11 cellular contexts compared by ENCODE assay signal in genomic region chr7:27106181-27106905, GRCh38. TPM values are rescaled to one million over a fixed set of nuclear protein-coding genes. Genes with fewer than 3 reads are reported as not detected.
DNase-seq lines count a peak whose midpoint lies in the region; ATAC-seq and TF ChIP-seq lines count a peak whose summit lies in the region.
"Had no signal": no experiment of that assay in that cellular context is flagged by ENCODE, and none has a peak within 500 bp of the region (broad histone marks: within the 10 kb centered on the region; RNA-seq: fewer than 3 reads in every experiment).

No MANE protein-coding gene starts in this region.

- no peaks in the 10 kb centered on the region for H4K20me1 ChIP-seq in neural cell (ENCODE audit: insufficient read depth)

- no peak for TF ChIP-seq RAD21 in neural cell (conservative IDR thresholded peaks at IDR 0.05)

- H2AFZ ChIP-seq in neural cell (ENCODE audit: low read depth, low read length): no peak overlapping the region

- no peak overlapping the region for H3K9ac ChIP-seq in neural cell (ENCODE audit: low read length)

- no peak overlapping the region for H3K4me2 ChIP-seq in neural cell (ENCODE audit: low read length)

- H3K27me3 ChIP-seq in heart right ventricle (peaks cover 33 to 100% (median 100%) of the 10 kb centered on the region in 7 donors), left ventricle myocardium inferior (ENCODE audit: low read depth) (peaks cover 100% of the 10 kb centered on the region), neural cell (ENCODE audit: insufficient read depth, low read depth, low read length) (peaks cover 100% of the 10 kb centered on the region)
- H3K27me3 ChIP-seq: testis had no signal

- H3K9me3 ChIP-seq in heart right ventricle (no peaks in the 10 kb centered on the region), left ventricle myocardium inferior (replicated peaks) (no peaks in the 10 kb centered on the region), neural cell (ENCODE audit: low read length) (no peaks in the 10 kb centered on the region)
- H3K9me3 ChIP-seq: testis had no signal

- no peaks in the 10 kb centered on the region for H3F3A ChIP-seq in neural cell (ENCODE audit: insufficient read depth, low read length, poor library complexity, severe bottlenecking)

- H3K27ac ChIP-seq in heart right ventricle (peak overlapping the region in 7 of 10 donors; percentile 19 to 86 (median 58)), left ventricle myocardium inferior (replicated peaks) (peak overlapping the region; percentile 73), neural cell (ENCODE audit: low read length) (no peak overlapping the region)
- H3K27ac ChIP-seq: testis had no signal

- TF ChIP-seq CTCF in heart right ventricle (IDR thresholded peaks at IDR 0.05) (no peak), left ventricle myocardium inferior (IDR thresholded peaks at IDR 0.05; ENCODE audit: borderline replicate concordance) (no peak), neural cell (IDR thresholded peaks at IDR 0.05; ENCODE audit: poor library complexity, severe bottlenecking) (no peak)

- intact Hi-C loops in heart right ventricle (cut with DNase I) (no loop called here), Right ventricle myocardium superior (cut with DNase I) (no loop called here), left ventricle myocardium inferior (cut with micrococcal nuclease) (no loop called here)

- H3K79me2 ChIP-seq in neural cell (replicated peaks; ENCODE audit: insufficient read depth, low read length): no peaks in the 10 kb centered on the region

- H3K36me3 ChIP-seq in heart right ventricle (no peaks in the 10 kb centered on the region), left ventricle myocardium inferior (no peaks in the 10 kb centered on the region), neural cell (ENCODE audit: insufficient read depth, low read length) (no peaks in the 10 kb centered on the region)

- no peaks in the 10 kb centered on the region for H3K9me2 ChIP-seq in neural cell (ENCODE audit: insufficient read depth, low read length)

- ATAC-seq in heart right ventricle: peak in 1 of 8 donors; percentile 20
- no peak for ATAC-seq in Right ventricle myocardium superior (ENCODE audit: poor library complexity)
- ATAC-seq in GM18873 (IDR thresholded peaks at IDR 0.05; ENCODE audit: low FRiP score, unreplicated experiment): no peak

- H3K4me3 ChIP-seq in heart right ventricle (peak overlapping the region in 7 of 10 donors; percentile 10 to 45 (median 25)), left ventricle myocardium inferior (peak overlapping the region; percentile 50), neural cell (ENCODE audit: low read length) (no peak overlapping the region)
- H3K4me3 ChIP-seq: testis had no signal

- peaks cover 0 to 53% (median 8%) of the 10 kb centered on the region in 9 donors for H3K4me1 ChIP-seq in heart right ventricle
- peaks cover 25% of the 10 kb centered on the region for H3K4me1 ChIP-seq in left ventricle myocardium inferior
- H3K4me1 ChIP-seq: testis had no signal

- DNase-seq in heart right ventricle: no peak
- no peak for DNase-seq in Right ventricle myocardium superior
- DNase-seq in left ventricle myocardium inferior: no peak
- no peak for DNase-seq in OCI-M1 (lab: John Stamatoyannopoulos, UW)
- no peak for DNase-seq in activated CD4-positive, CD25-positive, alpha-beta regulatory T cell (lab: John Stamatoyannopoulos, UW)
- DNase-seq in NCI-H526 (lab: John Stamatoyannopoulos, UW): no peak
- DNase-seq: central memory CD4-positive, alpha-beta T cell; testis had no signal

- 5 to 13% methylated on average over 44 of the region's 44 CpGs for WGBS in heart right ventricle, 2 donors

- TF ChIP-seq EP300 in neural cell (conservative IDR thresholded peaks at IDR 0.05; ENCODE audit: poor library complexity, severe bottlenecking): no peak

TF ChIP-seq in neural cell, 6 proteins besides CTCF, POLR2A, EP300 and RAD21:
- TF ChIP-seq EZH2 (IDR thresholded peaks at IDR 0.05; ENCODE audit: borderline replicate concordance, insufficient read depth, low read length, poor library complexity, severe bottlenecking) (peak; percentile 94), SMC3 (conservative IDR thresholded peaks at IDR 0.05; ENCODE audit: poor library complexity) (no peak), POLR2AphosphoS5 (IDR thresholded peaks at IDR 0.05) (no peak), MXI1 (conservative IDR thresholded peaks at IDR 0.05; ENCODE audit: poor library complexity, severe bottlenecking) (no peak)
- TF ChIP-seq, protein P1, sequence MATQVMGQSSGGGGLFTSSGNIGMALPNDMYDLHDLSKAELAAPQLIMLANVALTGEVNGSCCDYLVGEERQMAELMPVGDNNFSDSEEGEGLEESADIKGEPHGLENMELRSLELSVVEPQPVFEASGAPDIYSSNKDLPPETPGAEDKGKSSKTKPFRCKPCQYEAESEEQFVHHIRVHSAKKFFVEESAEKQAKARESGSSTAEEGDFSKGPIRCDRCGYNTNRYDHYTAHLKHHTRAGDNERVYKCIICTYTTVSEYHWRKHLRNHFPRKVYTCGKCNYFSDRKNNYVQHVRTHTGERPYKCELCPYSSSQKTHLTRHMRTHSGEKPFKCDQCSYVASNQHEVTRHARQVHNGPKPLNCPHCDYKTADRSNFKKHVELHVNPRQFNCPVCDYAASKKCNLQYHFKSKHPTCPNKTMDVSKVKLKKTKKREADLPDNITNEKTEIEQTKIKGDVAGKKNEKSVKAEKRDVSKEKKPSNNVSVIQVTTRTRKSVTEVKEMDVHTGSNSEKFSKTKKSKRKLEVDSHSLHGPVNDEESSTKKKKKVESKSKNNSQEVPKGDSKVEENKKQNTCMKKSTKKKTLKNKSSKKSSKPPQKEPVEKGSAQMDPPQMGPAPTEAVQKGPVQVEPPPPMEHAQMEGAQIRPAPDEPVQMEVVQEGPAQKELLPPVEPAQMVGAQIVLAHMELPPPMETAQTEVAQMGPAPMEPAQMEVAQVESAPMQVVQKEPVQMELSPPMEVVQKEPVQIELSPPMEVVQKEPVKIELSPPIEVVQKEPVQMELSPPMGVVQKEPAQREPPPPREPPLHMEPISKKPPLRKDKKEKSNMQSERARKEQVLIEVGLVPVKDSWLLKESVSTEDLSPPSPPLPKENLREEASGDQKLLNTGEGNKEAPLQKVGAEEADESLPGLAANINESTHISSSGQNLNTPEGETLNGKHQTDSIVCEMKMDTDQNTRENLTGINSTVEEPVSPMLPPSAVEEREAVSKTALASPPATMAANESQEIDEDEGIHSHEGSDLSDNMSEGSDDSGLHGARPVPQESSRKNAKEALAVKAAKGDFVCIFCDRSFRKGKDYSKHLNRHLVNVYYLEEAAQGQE (IDR thresholded peaks at IDR 0.05; ENCODE audit: borderline replicate concordance): no peak

RNA-seq across cellular contexts. Expression of gene HOXA2, which starts 3.9 kb away (rescaled TPM):
- total RNA-seq in heart right ventricle: under 1 TPM in 2 of 10 donors, not detected in 8; 0.15 to 0.23 TPM
- under 1 TPM; 0.10 to 0.22 TPM for polyA plus RNA-seq in heart right ventricle
- 0.11 TPM for total RNA-seq in Right ventricle myocardium superior
- total RNA-seq in left ventricle myocardium inferior: not detected
- polyA plus RNA-seq in neural cell: not detected in 2 replicates
- polyA minus RNA-seq in neural cell: not detected in 2 replicates
- total RNA-seq: activated CD8-positive, alpha-beta memory T cell treated with anti-CD3 and anti-CD28 coated beads for 36 hours had no signal

RNA-seq across cellular contexts. Expression of gene HOXA1, which starts 10.5 kb away (rescaled TPM):
- total RNA-seq in heart right ventricle (under 1 TPM in 2 of 10 donors, not detected in 8; 0.15 to 0.37 TPM), Right ventricle myocardium superior (0.13 TPM), left ventricle myocardium inferior (not detected)
- polyA plus RNA-seq in heart right ventricle (under 1 TPM in 1 of 2 donors, not detected in 1; 0.07 TPM), neural cell (not detected in 2 replicates)
- polyA minus RNA-seq in neural cell: not detected in 2 replicates

RNA-seq across cellular contexts. Expression of gene HOXA4, which starts 24.2 kb away (rescaled TPM):
- total RNA-seq in heart right ventricle (1 to 10 TPM in 1 of 10 donors, under 1 TPM in 5, not detected in 4; 0.20 to 1.1 (median 0.48) TPM), Right ventricle myocardium superior (0.97 TPM), left ventricle myocardium inferior (not detected)
- polyA plus RNA-seq in heart right ventricle (1 to 10 TPM in 1 of 2 donors, under 1 TPM in 1; 0.59 to 1.2 TPM), neural cell (not detected in 2 replicates)
- polyA minus RNA-seq in neural cell: not detected in 2 replicates

RNA-seq across cellular contexts. Expression of gene HOXA5, which starts 37.1 kb away (rescaled TPM):
- total RNA-seq in heart right ventricle (under 1 TPM in 3 of 10 donors, not detected in 7; 0.21 to 0.95 (median 0.28) TPM), Right ventricle myocardium superior (0.62 TPM), left ventricle myocardium inferior (not detected)
- polyA plus RNA-seq in heart right ventricle (under 1 TPM in 1 of 2 donors, not detected in 1; 0.09 TPM), neural cell (not detected in 2 replicates)
- not detected in 2 replicates for polyA minus RNA-seq in neural cell
- total RNA-seq: activated CD8-positive, alpha-beta memory T cell treated with anti-CD3 and anti-CD28 coated beads for 36 hours had no signal

RNA-seq across cellular contexts. Expression of gene HOXA6, which starts 41.2 kb away (rescaled TPM):
- not detected for total RNA-seq in heart right ventricle
- polyA plus RNA-seq in heart right ventricle: not detected
- total RNA-seq in Right ventricle myocardium superior: not detected
- total RNA-seq in left ventricle myocardium inferior: not detected
- not detected in 2 replicates for polyA plus RNA-seq in neural cell
- not detected in 2 replicates for polyA minus RNA-seq in neural cell
- total RNA-seq: activated CD8-positive, alpha-beta memory T cell treated with anti-CD3 and anti-CD28 coated beads for 36 hours; testis had no signal
